ENCODE assay signal across 8 cellular contexts in the genomic region with DNA sequence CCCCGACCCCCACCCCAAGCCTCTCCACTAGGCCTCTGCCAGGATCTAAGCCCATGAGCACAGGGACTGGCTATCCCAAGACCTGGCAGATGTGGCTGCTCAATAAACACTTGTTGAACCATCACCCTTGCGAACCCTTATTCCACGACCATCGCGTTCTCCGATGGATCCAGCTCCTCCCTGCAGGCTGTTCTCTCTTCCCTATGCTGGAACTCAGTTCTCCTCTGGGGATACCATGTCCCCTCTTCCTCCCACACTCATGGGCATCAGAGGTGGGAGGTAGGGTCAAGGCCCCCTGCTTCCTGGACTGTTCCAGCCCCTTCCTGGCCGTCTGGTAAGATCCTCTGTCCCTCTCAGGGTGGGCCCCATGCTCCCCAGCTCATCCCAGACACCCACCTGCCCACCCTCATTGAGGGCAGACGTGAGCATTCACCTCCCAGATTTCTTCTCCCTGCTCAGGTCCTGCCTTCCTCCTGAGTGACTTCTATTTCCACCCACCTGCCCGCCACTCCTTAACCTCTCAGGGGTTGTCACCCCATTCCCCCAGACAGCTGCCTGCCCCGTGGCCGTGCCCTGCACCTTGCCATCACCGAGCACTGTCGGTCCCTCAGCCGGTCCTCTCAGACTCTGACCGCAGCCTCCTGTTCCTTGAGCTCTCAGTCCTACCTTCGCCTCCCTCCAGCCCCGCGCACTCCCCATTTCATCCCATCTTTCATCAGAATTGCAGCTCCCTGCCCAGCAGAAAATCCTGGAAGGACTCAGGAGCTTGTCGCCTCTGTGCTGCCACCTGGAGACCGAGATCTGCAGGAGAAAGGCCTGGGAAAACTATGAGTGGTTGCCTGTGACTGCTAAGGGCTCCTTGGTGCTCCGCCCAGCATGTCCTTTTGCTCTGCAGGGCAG. TPM values are rescaled to one million over a fixed set of nuclear protein-coding genes. Genes with fewer than 3 reads are reported as not detected.
DNase-seq lines count a peak whose midpoint lies in the region; ATAC-seq and TF ChIP-seq lines count a peak whose summit lies in the region.

No MANE protein-coding gene starts in this region.

- no peaks in the 10 kb centered on the region for H3K79me1 ChIP-seq in mesendoderm (ENCODE audit: low read length)

- H3K4ac ChIP-seq in mesendoderm (ENCODE audit: low read depth, low read length) = no peak overlapping the region

- no peaks in the 10 kb centered on the region for H3K9me3 ChIP-seq in colonic mucosa

- H3K4me2 ChIP-seq in mesendoderm (ENCODE audit: low read length) = no peak overlapping the region

- no peak overlapping the region for H2AK5ac ChIP-seq in mesendoderm (ENCODE audit: low read length)

- no peak overlapping the region for H2BK120ac ChIP-seq in mesendoderm (ENCODE audit: low read depth, low read length)

- H3K23ac ChIP-seq in mesendoderm (ENCODE audit: low read length) = no peak overlapping the region

- no peak for ATAC-seq in GM21515 (IDR thresholded peaks at IDR 0.05; ENCODE audit: unreplicated experiment)
- ATAC-seq in HG03460 (IDR thresholded peaks at IDR 0.05; ENCODE audit: unreplicated experiment) = no peak
- ATAC-seq in HG03139 (IDR thresholded peaks at IDR 0.05; ENCODE audit: unreplicated experiment) = no peak

- TF ChIP-seq CTCF in colonic mucosa (IDR thresholded peaks at IDR 0.05) = peak; percentile 26

- no peaks in the 10 kb centered on the region for H3K79me2 ChIP-seq in mesendoderm (ENCODE audit: control insufficient read depth, insufficient read depth, low read length)

- no peak overlapping the region for H3K18ac ChIP-seq in mesendoderm (ENCODE audit: low read length)

- no peak overlapping the region for H2BK15ac ChIP-seq in mesendoderm (replicated peaks; ENCODE audit: low read depth)

- H3K4me1 ChIP-seq in colonic mucosa (no peaks in the 10 kb centered on the region), mesendoderm (ENCODE audit: control insufficient read depth, low read depth, low read length) (peaks cover 4% of the 10 kb centered on the region)

- no peak overlapping the region for H4K8ac ChIP-seq in mesendoderm (ENCODE audit: low read depth, low read length)

- H3K9ac ChIP-seq in colonic mucosa (ENCODE audit: low read depth in 2 of 2, low read length in 2 of 2) (no peak overlapping the region), mesendoderm (ENCODE audit: low read length) (no peak overlapping the region)

- no CpG with 5 or more reads among the region's 21 CpGs for WGBS in mesendoderm (ENCODE audit: extremely low coverage, insufficient coverage, low lambda C conversion rate)

- H3K27me3 ChIP-seq in colonic mucosa (no peaks in the 10 kb centered on the region), mesendoderm (ENCODE audit: insufficient read depth, low read length, poor library complexity) (no peaks in the 10 kb centered on the region)

- intact Hi-C loops in colonic mucosa (cut with DNase I) = loop anchor here (2.0 kb wide), 1 partner anchor 64 kb away; no protein-coding TSS in a partner anchor

- no peak overlapping the region for H2BK5ac ChIP-seq in mesendoderm (ENCODE audit: low read length)

- H3K27ac ChIP-seq in colonic mucosa (no peak overlapping the region), mesendoderm (ENCODE audit: low read depth, low read length) (no peak overlapping the region)

- H3K4me3 ChIP-seq in colonic mucosa (no peak overlapping the region), mesendoderm (ENCODE audit: low read length) (no peak overlapping the region)

- H3K36me3 ChIP-seq in colonic mucosa = peaks cover 4% of the 10 kb centered on the region
- peaks cover 2% of the 10 kb centered on the region for H3K36me3 ChIP-seq in mesendoderm (ENCODE audit: control insufficient read depth, insufficient read depth, low read length)

- peak; percentile 28 for DNase-seq in SIG-M5 treated with dmso at 0.1 percent for 504 hours (lab: John Stamatoyannopoulos, UW; ENCODE audit: unreplicated experiment)
- no peak for DNase-seq in SIG-M5 (lab: John Stamatoyannopoulos, UW)
- DNase-seq in NCI-H2227 treated with DMSO at 0.1 percent for 48 hours (lab: John Stamatoyannopoulos, UW) = peak; percentile 47
- DNase-seq in colonic mucosa = peak; percentile 64
- peak; percentile 89 for DNase-seq in mesendoderm

- H4K5ac ChIP-seq in mesendoderm (ENCODE audit: low read length) = no peak overlapping the region

- H3K56ac ChIP-seq in mesendoderm (ENCODE audit: low read length) = no peak overlapping the region

RNA-seq across cellular contexts. Expression of a gene that starts 42.0 kb away (rescaled TPM):
- 10 to 100 TPM; 27.0 to 31.3 TPM for total RNA-seq in colonic mucosa
- polyA plus RNA-seq in mesendoderm (2013, experiment 1 of 2) = 20.2 TPM
- polyA plus RNA-seq in mesendoderm (2013, experiment 2 of 2) = 19.6 TPM

RNA-seq across cellular contexts. Expression of a gene that starts 44.4 kb away (rescaled TPM):
- 10 to 100 TPM in 1 of 2 donors, 1 to 10 TPM in 1; 9.1 to 14.3 TPM for total RNA-seq in colonic mucosa
- polyA plus RNA-seq in mesendoderm (2013, experiment 1 of 2) = 1.4 TPM
- polyA plus RNA-seq in mesendoderm (2013, experiment 2 of 2) = 1.5 TPM

RNA-seq across cellular contexts. Expression of a gene that starts 45.8 kb away (rescaled TPM):
- not detected for total RNA-seq in colonic mucosa
- polyA plus RNA-seq in mesendoderm (2013, experiment 1 of 2) = 0.20 TPM
- polyA plus RNA-seq in mesendoderm (2013, experiment 2 of 2) = 0.45 TPM
